ENCODE assay signal across 8 cellular contexts in genomic region chr6:21438986-21439352, GRCh38.
DNase-seq lines count a peak whose midpoint lies in the region; ATAC-seq and TF ChIP-seq lines count a peak whose summit lies in the region.

No MANE protein-coding gene starts in this region.

- no peak overlapping the region for H3K4me3 ChIP-seq in GM12864 (ENCODE audit: low read depth, low read length)

- H3K36me3 Mint-ChIP-seq in activated naive CD8-positive, alpha-beta T cell treated with anti-CD3 and anti-CD28 coated beads, Interleukin-2, amount 10 ng/mL, durations not matched to agents 7 days and 5 days = no peaks in the 10 kb centered on the region

- peaks cover 2% of the 10 kb centered on the region for H3K9me3 Mint-ChIP-seq in activated naive CD8-positive, alpha-beta T cell treated with anti-CD3 and anti-CD28 coated beads, Interleukin-2, amount 10 ng/mL, durations not matched to agents 7 days and 5 days

- POLR2A ChIA-PET in activated naive CD8-positive, alpha-beta T cell treated with anti-CD3 and anti-CD28 coated beads, Interleukin-2, amount 10 ng/mL, durations not matched to agents 7 days and 5 days (lab: Charles Lee) = no interaction called here

- peaks cover 11% of the 10 kb centered on the region for H3K27me3 Mint-ChIP-seq in activated naive CD8-positive, alpha-beta T cell treated with anti-CD3 and anti-CD28 coated beads, Interleukin-2, amount 10 ng/mL, durations not matched to agents 7 days and 5 days

- TF ChIP-seq CTCF in GM12864 (IDR thresholded peaks at IDR 0.05; ENCODE audit: low read depth, low read length, missing control alignments) = no peak

- no peak overlapping the region for H3K27ac Mint-ChIP-seq in activated naive CD8-positive, alpha-beta T cell treated with anti-CD3 and anti-CD28 coated beads, Interleukin-2, amount 10 ng/mL, durations not matched to agents 7 days and 5 days

- ATAC-seq in GM21515 (IDR thresholded peaks at IDR 0.05; ENCODE audit: unreplicated experiment) = peak; percentile 55
- ATAC-seq in HG03469 (IDR thresholded peaks at IDR 0.05; ENCODE audit: unreplicated experiment) = peak; percentile 34
- peak; percentile 59 for ATAC-seq in activated naive CD8-positive, alpha-beta T cell treated with anti-CD3 and anti-CD28 coated beads, Interleukin-2, amount 10 ng/mL, durations not matched to agents 7 days and 5 days (ENCODE audit: low read depth)

- DNase-seq in GM12864 (ENCODE audit: low read depth) (peak; percentile 39), DMS53 treated with DMSO at 0.1 percent for 48 hours (lab: John Stamatoyannopoulos, UW; ENCODE audit: unreplicated experiment) (no peak), dedifferentiated amniotic fluid mesenchymal stem cell (ENCODE audit: extremely low spot score) (no peak)
- DNase-seq in activated naive CD8-positive, alpha-beta T cell treated with anti-CD3 and anti-CD28 coated beads, Interleukin-2, amount 10 ng/mL, durations not matched to agents 7 days and 5 days = no peak
- no peak for DNase-seq in stimulated activated CD8-positive, alpha-beta memory T cell treated with anti-CD3 and anti-CD28 coated beads, Interleukin-4, amount 100 ng/mL, for 48 hours
- DNase-seq in activated CD8-positive, alpha-beta memory T cell treated with anti-CD3 and anti-CD28 coated beads, Interleukin-2, amount 50 U/mL, for 48 hours = no peak

- H3K4me1 Mint-ChIP-seq in activated naive CD8-positive, alpha-beta T cell treated with anti-CD3 and anti-CD28 coated beads, Interleukin-2, amount 10 ng/mL, durations not matched to agents 7 days and 5 days = peaks cover 23% of the 10 kb centered on the region

- peak overlapping the region; percentile 35 for H3K4me3 Mint-ChIP-seq in activated naive CD8-positive, alpha-beta T cell treated with anti-CD3 and anti-CD28 coated beads, Interleukin-2, amount 10 ng/mL, durations not matched to agents 7 days and 5 days
